Comparison of ENCODE assay signal across 1 cellular context in the genomic region with DNA sequence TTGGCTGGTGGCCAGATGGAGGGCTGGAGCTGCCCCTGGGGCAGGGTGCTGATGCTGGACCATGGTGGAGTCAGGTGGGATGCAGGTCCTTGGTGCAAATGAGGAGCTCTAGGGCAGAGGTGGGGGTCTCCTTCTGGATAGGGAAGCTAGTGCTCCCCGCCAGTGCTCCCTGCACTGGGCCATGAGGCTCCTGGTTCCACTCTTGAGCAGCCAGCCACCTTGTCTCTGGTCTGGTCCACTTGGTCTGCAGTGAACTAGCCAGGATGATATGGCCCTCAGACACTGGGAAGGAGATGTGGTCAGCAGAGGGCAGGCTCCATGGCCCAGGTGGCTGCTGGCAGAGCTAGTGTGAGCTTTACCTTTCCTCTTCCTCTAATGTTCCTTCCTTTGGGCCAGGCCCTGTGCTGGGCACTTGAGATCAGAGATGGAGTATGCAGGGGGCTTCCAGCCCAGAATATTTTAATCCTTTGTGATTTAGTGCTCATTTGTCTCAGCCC.
TF ChIP-seq lines count a peak whose summit lies in the region.

No MANE protein-coding gene starts in this region.

TF ChIP-seq in IMR-90, 13 proteins besides CTCF, POLR2A, EP300 and RAD21:
- no peak for TF ChIP-seq MXI1 (IDR thresholded peaks at IDR 0.05; ENCODE audit: borderline replicate concordance, low read depth, low read length)
- TF ChIP-seq NFE2L2 (IDR thresholded peaks at IDR 0.05; ENCODE audit: low read depth, low read length), result no peak
- no peak for TF ChIP-seq RFX5 (IDR thresholded peaks at IDR 0.05; ENCODE audit: low read depth, low read length)
